Comparison of ENCODE assay signal across 8 cellular contexts in genomic region chr1:93178418-93178817, GRCh38. TPM values are rescaled to one million over a fixed set of nuclear protein-coding genes. Genes with fewer than 3 reads are reported as not detected.
DNase-seq lines count a peak whose midpoint lies in the region; ATAC-seq, FAIRE-seq and TF ChIP-seq lines count a peak whose summit lies in the region.
"Had no signal": no experiment of that assay in that cellular context is flagged by ENCODE, and none has a peak within 500 bp of the region (broad histone marks: within the 10 kb centered on the region; RNA-seq: fewer than 3 reads in every experiment).

No MANE protein-coding gene starts in this region.

- FAIRE-seq in small intestine (lab: Jason Lieb, UNC) (no peak), frontal cortex (lab: Jason Lieb, UNC) (no peak)
- FAIRE-seq: colon had no signal

- H3K36me3 ChIP-seq in HAP-1 (replicated peaks) (no peaks in the 10 kb centered on the region), SJSA1 (peaks cover 22% of the 10 kb centered on the region), small intestine (ENCODE audit: control insufficient read depth in 2 of 2, insufficient read depth in 2 of 2, low read length in 2 of 2) (no peaks in the 10 kb centered on the region), WERI-Rb-1 (no peaks in the 10 kb centered on the region; the same call in 1 of the 2 replicates)

- H3K9me3 ChIP-seq in HAP-1, result no peaks in the 10 kb centered on the region
- H3K9me3 ChIP-seq in SJSA1 (replicated peaks), result no peaks in the 10 kb centered on the region
- H3K9me3 ChIP-seq in small intestine (ENCODE audit: control insufficient read depth, low read depth), result no peaks in the 10 kb centered on the region
- H3K9me3 ChIP-seq in WERI-Rb-1 (ENCODE audit: severe bottlenecking), result no peaks in the 10 kb centered on the region

- H3K4me3 ChIP-seq in HAP-1, result peak overlapping the region; percentile 61
- peak overlapping the region; percentile 70 for H3K4me3 ChIP-seq in SJSA1
- peak overlapping the region; percentile 94 for H3K4me3 ChIP-seq in fibroblast of villous mesenchyme (ENCODE audit: low read depth, low read length)
- H3K4me3 ChIP-seq in small intestine (ENCODE audit: low read depth in 1 of 2, low read length in 2 of 2), result peak overlapping the region in 1 of 2 donors; percentile 18
- H3K4me3 ChIP-seq in WERI-Rb-1 (ENCODE audit: low read depth, low read length), result no peak overlapping the region

- WGBS in small intestine, 3 donors, result 8 to 26% (median 14%) methylated on average over 5 of the region's 5 CpGs

- no peaks in the 10 kb centered on the region for H3K27me3 ChIP-seq in HAP-1 (ENCODE audit: low read depth)
- no peaks in the 10 kb centered on the region for H3K27me3 ChIP-seq in SJSA1 (replicated peaks)
- no peaks in the 10 kb centered on the region for H3K27me3 ChIP-seq in small intestine (ENCODE audit: control insufficient read depth in 2 of 2, insufficient read depth in 2 of 2, low read length in 2 of 2)
- H3K27me3 ChIP-seq in WERI-Rb-1 (ENCODE audit: insufficient read depth, low read depth, severe bottlenecking), result no peaks in the 10 kb centered on the region

- peak; percentile 16 to 35 for DNase-seq in HAP-1 (ENCODE audit: low spot score in 2 of 2)
- no peak for DNase-seq in SJSA1 (ENCODE audit: low read depth in 1 of 2, low spot score in 2 of 2)
- peak; percentile 42 for DNase-seq in fibroblast of villous mesenchyme (ENCODE audit: low read depth)
- DNase-seq in small intestine, result peak; percentile 13
- no peak for DNase-seq in WERI-Rb-1
- DNase-seq in frontal cortex (ENCODE audit: low spot score in 2 of 2), result no peak

- in situ Hi-C loops in HAP-1 (cut with MboI; ENCODE audit: low sequenced_read_pairs), result no loop called here

- TF ChIP-seq CTCF in fibroblast of villous mesenchyme (IDR thresholded peaks at IDR 0.05; ENCODE audit: insufficient read depth, low read depth, low read length) (no peak), WERI-Rb-1 (IDR thresholded peaks at IDR 0.05; ENCODE audit: low read depth, low read length) (no peak)

- H3K4me1 ChIP-seq in HAP-1, result peaks cover 19% of the 10 kb centered on the region
- peaks cover 18% of the 10 kb centered on the region for H3K4me1 ChIP-seq in SJSA1 (replicated peaks)
- peaks cover 0 to 4% of the 10 kb centered on the region in 2 donors for H3K4me1 ChIP-seq in small intestine (ENCODE audit: control insufficient read depth in 2 of 2, insufficient read depth in 1 of 2, low read depth in 1 of 2, low read length in 1 of 2)

- H3K27ac ChIP-seq in SJSA1 (no peak overlapping the region), small intestine (ENCODE audit: low read depth in 1 of 2, low read length in 1 of 2) (no peak overlapping the region), WERI-Rb-1 (no peak overlapping the region)

- ATAC-seq in GM19351 (IDR thresholded peaks at IDR 0.05; ENCODE audit: unreplicated experiment), result no peak

RNA-seq across cellular contexts. Expression of gene TMED5, which starts 1.8 kb away (rescaled TPM):
- 73.0 and 84.3 TPM in 2 replicates for total RNA-seq in SJSA1 (2014; rRNA removed; shearing (Covaris generic))
- 50.6 and 82.5 TPM in 2 replicates for total RNA-seq in fibroblast of villous mesenchyme
- polyA plus RNA-seq in small intestine, result 10 to 100 TPM in 1 of 3 donors, 1 to 10 TPM in 2; 8.9 to 26.8 (median 9.5) TPM
- total RNA-seq in frontal cortex, result 32.2 TPM

RNA-seq across cellular contexts. Expression of gene CCDC18, which starts 2.1 kb away (rescaled TPM):
- 30.4 and 47.0 TPM in 2 replicates for total RNA-seq in SJSA1 (2014; rRNA removed; shearing (Covaris generic))
- total RNA-seq in fibroblast of villous mesenchyme (10.3 and 14.7 TPM in 2 replicates), frontal cortex (12.2 TPM)
- 1 to 10 TPM; 1.4 to 5.4 (median 3.1) TPM for polyA plus RNA-seq in small intestine

Comparison
In these comparisons a context has a peak if more than half of its experiments do, and no peak if none do; other contexts are left out.
1. DNase-seq: peak in HAP-1 (2 of 2), fibroblast of villous mesenchyme (single experiment) and small intestine (single experiment); none in SJSA1 (0 of 2), WERI-Rb-1 (single experiment) and frontal cortex (0 of 2).